ENCODE assay signal across 1 cellular context in the genomic region with DNA sequence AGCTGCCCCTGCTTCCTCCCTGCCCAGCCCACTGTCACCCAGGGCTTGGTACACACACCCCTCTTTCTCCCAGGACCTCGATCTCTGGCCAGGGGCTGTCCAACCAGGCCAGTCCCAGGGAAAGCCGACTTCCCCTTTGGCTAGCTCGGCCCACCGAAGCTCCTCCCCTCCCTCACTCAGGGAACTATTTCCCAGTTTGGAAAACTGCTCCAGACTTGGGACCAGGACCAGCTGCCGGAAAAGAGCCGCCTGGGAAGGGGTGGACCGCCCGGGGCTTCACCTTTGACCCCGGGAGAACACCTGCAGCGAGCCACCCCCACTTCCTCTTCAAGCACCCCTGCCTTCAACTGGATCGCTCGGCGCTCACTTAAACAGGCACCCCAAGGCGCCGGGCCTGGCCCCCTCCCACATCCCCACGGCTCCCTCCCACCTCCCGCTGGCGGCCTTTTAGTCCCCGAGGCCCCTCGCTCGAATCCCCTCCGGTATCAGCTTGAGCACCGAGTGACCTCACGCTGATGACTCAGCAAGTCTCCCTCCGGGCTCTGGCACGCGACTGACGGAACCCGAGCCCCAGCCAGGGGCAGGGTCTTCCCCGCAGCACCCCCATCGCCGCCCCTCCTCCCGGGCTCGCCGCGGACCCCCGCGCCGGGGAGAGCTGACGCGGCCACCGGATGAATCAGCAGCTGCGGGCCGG.
TF ChIP-seq lines count a peak whose summit lies in the region.

No MANE protein-coding gene starts in this region.

TF ChIP-seq in GM12878, 131 proteins besides CTCF, POLR2A, EP300 and RAD21 (continued from another document and continues in another):
- TF ChIP-seq, protein P1, sequence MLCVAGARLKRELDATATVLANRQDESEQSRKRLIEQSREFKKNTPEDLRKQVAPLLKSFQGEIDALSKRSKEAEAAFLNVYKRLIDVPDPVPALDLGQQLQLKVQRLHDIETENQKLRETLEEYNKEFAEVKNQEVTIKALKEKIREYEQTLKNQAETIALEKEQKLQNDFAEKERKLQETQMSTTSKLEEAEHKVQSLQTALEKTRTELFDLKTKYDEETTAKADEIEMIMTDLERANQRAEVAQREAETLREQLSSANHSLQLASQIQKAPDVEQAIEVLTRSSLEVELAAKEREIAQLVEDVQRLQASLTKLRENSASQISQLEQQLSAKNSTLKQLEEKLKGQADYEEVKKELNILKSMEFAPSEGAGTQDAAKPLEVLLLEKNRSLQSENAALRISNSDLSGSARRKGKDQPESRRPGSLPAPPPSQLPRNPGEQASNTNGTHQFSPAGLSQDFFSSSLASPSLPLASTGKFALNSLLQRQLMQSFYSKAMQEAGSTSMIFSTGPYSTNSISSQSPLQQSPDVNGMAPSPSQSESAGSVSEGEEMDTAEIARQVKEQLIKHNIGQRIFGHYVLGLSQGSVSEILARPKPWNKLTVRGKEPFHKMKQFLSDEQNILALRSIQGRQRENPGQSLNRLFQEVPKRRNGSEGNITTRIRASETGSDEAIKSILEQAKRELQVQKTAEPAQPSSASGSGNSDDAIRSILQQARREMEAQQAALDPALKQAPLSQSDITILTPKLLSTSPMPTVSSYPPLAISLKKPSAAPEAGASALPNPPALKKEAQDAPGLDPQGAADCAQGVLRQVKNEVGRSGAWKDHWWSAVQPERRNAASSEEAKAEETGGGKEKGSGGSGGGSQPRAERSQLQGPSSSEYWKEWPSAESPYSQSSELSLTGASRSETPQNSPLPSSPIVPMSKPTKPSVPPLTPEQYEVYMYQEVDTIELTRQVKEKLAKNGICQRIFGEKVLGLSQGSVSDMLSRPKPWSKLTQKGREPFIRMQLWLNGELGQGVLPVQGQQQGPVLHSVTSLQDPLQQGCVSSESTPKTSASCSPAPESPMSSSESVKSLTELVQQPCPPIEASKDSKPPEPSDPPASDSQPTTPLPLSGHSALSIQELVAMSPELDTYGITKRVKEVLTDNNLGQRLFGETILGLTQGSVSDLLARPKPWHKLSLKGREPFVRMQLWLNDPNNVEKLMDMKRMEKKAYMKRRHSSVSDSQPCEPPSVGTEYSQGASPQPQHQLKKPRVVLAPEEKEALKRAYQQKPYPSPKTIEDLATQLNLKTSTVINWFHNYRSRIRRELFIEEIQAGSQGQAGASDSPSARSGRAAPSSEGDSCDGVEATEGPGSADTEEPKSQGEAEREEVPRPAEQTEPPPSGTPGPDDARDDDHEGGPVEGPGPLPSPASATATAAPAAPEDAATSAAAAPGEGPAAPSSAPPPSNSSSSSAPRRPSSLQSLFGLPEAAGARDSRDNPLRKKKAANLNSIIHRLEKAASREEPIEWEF (IDR thresholded peaks at IDR 0.05; ENCODE audit: insufficient replicate concordance, low read depth, low read length), result no peak
- TF ChIP-seq YY1 (IDR thresholded peaks at IDR 0.05; ENCODE audit: low read depth, low read length) (no peak), RFX5 (IDR thresholded peaks at IDR 0.05; ENCODE audit: low read depth, low read length) (no peak), JUND (IDR thresholded peaks at IDR 0.05; ENCODE audit: low read depth, low read length) (no peak), NRF1 (conservative IDR thresholded peaks at IDR 0.05; ENCODE audit: low read depth, low read length) (no peak), BMI1 (IDR thresholded peaks at IDR 0.05; ENCODE audit: borderline replicate concordance) (no peak), CBX3 (IDR thresholded peaks at IDR 0.05; ENCODE audit: borderline replicate concordance, low read depth) (no peak), CBX5 (IDR thresholded peaks at IDR 0.05; ENCODE audit: low read depth) (no peak), POLR2AphosphoS5 (IDR thresholded peaks at IDR 0.05; ENCODE audit: low read length) (no peak), SUZ12 (IDR thresholded peaks at IDR 0.05; ENCODE audit: unreplicated experiment) (no peak), PAX8 (IDR thresholded peaks at IDR 0.05) (no peak), MEF2B (IDR thresholded peaks at IDR 0.05; ENCODE audit: partially characterized antibody, poor library complexity, severe bottlenecking) (no peak), TCF3 (IDR thresholded peaks at IDR 0.05; ENCODE audit: borderline replicate concordance, insufficient read depth, low read depth, low read length) (0 out of 2 replicates have a peak, but pooled peaks have one; percentile 46), HDAC2 (IDR thresholded peaks at IDR 0.05) (no peak), CEBPB (IDR thresholded peaks at IDR 0.05; ENCODE audit: borderline replicate concordance in 1 of 2, low read depth in 2 of 2, low read length in 2 of 2) (no peak), STAT3 (IDR thresholded peaks at IDR 0.05; ENCODE audit: low read depth, low read length) (no peak), ASH2L (IDR thresholded peaks at IDR 0.05; ENCODE audit: borderline replicate concordance, low read depth) (no peak), ZNF274 (IDR thresholded peaks at IDR 0.05; ENCODE audit: insufficient read depth, insufficient read length) (no peak), RBBP5 (conservative IDR thresholded peaks at IDR 0.05) (no peak), ZSCAN29 (IDR thresholded peaks at IDR 0.05) (no peak), CREM (IDR thresholded peaks at IDR 0.05; ENCODE audit: low read depth) (peak; percentile 10; the same call in 1 of the 2 replicates), GATAD2B (conservative IDR thresholded peaks at IDR 0.05; ENCODE audit: low read depth) (no peak), SMC3 (IDR thresholded peaks at IDR 0.05; ENCODE audit: borderline replicate concordance, low read length) (no peak), CHD2 (IDR thresholded peaks at IDR 0.05; ENCODE audit: borderline replicate concordance, low read depth, low read length) (no peak), STAT1 (conservative IDR thresholded peaks at IDR 0.05) (no peak), ZNF207 (IDR thresholded peaks at IDR 0.05; ENCODE audit: borderline replicate concordance) (no peak), PML (IDR thresholded peaks at IDR 0.05; ENCODE audit: low read length) (no peak), ESRRA (IDR thresholded peaks at IDR 0.05; ENCODE audit: low read length) (no peak), NR2F1 (conservative IDR thresholded peaks at IDR 0.05) (peak; percentile 98), YBX1 (IDR thresholded peaks at IDR 0.05) (no peak), RUNX3 (IDR thresholded peaks at IDR 0.05; ENCODE audit: low read length) (no peak), SIN3A (IDR thresholded peaks at IDR 0.05; ENCODE audit: low read depth, low read length) (no peak), PAX5 (IDR thresholded peaks at IDR 0.05; ENCODE audit: borderline replicate concordance, low read depth, low read length) (peak; percentile 46; the same call in 1 of the 2 replicates), FOXM1 (IDR thresholded peaks at IDR 0.05; ENCODE audit: low read depth, low read length) (no peak)
- TF ChIP-seq, protein P2, sequence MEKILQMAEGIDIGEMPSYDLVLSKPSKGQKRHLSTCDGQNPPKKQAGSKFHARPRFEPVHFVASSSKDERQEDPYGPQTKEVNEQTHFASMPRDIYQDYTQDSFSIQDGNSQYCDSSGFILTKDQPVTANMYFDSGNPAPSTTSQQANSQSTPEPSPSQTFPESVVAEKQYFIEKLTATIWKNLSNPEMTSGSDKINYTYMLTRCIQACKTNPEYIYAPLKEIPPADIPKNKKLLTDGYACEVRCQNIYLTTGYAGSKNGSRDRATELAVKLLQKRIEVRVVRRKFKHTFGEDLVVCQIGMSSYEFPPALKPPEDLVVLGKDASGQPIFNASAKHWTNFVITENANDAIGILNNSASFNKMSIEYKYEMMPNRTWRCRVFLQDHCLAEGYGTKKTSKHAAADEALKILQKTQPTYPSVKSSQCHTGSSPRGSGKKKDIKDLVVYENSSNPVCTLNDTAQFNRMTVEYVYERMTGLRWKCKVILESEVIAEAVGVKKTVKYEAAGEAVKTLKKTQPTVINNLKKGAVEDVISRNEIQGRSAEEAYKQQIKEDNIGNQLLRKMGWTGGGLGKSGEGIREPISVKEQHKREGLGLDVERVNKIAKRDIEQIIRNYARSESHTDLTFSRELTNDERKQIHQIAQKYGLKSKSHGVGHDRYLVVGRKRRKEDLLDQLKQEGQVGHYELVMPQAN (conservative IDR thresholded peaks at IDR 0.05), result no peak
- TF ChIP-seq, protein P3, sequence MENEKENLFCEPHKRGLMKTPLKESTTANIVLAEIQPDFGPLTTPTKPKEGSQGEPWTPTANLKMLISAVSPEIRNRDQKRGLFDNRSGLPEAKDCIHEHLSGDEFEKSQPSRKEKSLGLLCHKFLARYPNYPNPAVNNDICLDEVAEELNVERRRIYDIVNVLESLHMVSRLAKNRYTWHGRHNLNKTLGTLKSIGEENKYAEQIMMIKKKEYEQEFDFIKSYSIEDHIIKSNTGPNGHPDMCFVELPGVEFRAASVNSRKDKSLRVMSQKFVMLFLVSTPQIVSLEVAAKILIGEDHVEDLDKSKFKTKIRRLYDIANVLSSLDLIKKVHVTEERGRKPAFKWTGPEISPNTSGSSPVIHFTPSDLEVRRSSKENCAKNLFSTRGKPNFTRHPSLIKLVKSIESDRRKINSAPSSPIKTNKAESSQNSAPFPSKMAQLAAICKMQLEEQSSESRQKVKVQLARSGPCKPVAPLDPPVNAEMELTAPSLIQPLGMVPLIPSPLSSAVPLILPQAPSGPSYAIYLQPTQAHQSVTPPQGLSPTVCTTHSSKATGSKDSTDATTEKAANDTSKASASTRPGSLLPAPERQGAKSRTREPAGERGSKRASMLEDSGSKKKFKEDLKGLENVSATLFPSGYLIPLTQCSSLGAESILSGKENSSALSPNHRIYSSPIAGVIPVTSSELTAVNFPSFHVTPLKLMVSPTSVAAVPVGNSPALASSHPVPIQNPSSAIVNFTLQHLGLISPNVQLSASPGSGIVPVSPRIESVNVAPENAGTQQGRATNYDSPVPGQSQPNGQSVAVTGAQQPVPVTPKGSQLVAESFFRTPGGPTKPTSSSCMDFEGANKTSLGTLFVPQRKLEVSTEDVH (IDR thresholded peaks at IDR 0.05; ENCODE audit: low read depth, partially characterized antibody), result no peak
- TF ChIP-seq, protein P4, sequence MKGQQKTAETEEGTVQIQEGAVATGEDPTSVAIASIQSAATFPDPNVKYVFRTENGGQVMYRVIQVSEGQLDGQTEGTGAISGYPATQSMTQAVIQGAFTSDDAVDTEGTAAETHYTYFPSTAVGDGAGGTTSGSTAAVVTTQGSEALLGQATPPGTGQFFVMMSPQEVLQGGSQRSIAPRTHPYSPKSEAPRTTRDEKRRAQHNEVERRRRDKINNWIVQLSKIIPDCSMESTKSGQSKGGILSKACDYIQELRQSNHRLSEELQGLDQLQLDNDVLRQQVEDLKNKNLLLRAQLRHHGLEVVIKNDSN (IDR thresholded peaks at IDR 0.05; ENCODE audit: borderline replicate concordance, extremely low read length, insufficient read depth, low read depth, low read length), result no peak
- TF ChIP-seq, protein P5, sequence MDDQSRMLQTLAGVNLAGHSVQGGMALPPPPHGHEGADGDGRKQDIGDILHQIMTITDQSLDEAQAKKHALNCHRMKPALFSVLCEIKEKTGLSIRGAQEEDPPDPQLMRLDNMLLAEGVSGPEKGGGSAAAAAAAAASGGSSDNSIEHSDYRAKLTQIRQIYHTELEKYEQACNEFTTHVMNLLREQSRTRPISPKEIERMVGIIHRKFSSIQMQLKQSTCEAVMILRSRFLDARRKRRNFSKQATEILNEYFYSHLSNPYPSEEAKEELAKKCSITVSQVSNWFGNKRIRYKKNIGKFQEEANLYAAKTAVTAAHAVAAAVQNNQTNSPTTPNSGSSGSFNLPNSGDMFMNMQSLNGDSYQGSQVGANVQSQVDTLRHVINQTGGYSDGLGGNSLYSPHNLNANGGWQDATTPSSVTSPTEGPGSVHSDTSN (IDR thresholded peaks at IDR 0.05; ENCODE audit: insufficient replicate concordance, low read depth, low read length), result no peak
- TF ChIP-seq, protein P6, sequence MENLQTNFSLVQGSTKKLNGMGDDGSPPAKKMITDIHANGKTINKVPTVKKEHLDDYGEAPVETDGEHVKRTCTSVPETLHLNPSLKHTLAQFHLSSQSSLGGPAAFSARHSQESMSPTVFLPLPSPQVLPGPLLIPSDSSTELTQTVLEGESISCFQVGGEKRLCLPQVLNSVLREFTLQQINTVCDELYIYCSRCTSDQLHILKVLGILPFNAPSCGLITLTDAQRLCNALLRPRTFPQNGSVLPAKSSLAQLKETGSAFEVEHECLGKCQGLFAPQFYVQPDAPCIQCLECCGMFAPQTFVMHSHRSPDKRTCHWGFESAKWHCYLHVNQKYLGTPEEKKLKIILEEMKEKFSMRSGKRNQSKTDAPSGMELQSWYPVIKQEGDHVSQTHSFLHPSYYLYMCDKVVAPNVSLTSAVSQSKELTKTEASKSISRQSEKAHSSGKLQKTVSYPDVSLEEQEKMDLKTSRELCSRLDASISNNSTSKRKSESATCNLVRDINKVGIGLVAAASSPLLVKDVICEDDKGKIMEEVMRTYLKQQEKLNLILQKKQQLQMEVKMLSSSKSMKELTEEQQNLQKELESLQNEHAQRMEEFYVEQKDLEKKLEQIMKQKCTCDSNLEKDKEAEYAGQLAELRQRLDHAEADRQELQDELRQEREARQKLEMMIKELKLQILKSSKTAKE (IDR thresholded peaks at IDR 0.05; ENCODE audit: low read depth, poor library complexity, severe bottlenecking), result no peak
- TF ChIP-seq, protein P7, sequence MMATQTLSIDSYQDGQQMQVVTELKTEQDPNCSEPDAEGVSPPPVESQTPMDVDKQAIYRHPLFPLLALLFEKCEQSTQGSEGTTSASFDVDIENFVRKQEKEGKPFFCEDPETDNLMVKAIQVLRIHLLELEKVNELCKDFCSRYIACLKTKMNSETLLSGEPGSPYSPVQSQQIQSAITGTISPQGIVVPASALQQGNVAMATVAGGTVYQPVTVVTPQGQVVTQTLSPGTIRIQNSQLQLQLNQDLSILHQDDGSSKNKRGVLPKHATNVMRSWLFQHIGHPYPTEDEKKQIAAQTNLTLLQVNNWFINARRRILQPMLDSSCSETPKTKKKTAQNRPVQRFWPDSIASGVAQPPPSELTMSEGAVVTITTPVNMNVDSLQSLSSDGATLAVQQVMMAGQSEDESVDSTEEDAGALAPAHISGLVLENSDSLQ (IDR thresholded peaks at IDR 0.05), result no peak
- TF ChIP-seq, protein P8, sequence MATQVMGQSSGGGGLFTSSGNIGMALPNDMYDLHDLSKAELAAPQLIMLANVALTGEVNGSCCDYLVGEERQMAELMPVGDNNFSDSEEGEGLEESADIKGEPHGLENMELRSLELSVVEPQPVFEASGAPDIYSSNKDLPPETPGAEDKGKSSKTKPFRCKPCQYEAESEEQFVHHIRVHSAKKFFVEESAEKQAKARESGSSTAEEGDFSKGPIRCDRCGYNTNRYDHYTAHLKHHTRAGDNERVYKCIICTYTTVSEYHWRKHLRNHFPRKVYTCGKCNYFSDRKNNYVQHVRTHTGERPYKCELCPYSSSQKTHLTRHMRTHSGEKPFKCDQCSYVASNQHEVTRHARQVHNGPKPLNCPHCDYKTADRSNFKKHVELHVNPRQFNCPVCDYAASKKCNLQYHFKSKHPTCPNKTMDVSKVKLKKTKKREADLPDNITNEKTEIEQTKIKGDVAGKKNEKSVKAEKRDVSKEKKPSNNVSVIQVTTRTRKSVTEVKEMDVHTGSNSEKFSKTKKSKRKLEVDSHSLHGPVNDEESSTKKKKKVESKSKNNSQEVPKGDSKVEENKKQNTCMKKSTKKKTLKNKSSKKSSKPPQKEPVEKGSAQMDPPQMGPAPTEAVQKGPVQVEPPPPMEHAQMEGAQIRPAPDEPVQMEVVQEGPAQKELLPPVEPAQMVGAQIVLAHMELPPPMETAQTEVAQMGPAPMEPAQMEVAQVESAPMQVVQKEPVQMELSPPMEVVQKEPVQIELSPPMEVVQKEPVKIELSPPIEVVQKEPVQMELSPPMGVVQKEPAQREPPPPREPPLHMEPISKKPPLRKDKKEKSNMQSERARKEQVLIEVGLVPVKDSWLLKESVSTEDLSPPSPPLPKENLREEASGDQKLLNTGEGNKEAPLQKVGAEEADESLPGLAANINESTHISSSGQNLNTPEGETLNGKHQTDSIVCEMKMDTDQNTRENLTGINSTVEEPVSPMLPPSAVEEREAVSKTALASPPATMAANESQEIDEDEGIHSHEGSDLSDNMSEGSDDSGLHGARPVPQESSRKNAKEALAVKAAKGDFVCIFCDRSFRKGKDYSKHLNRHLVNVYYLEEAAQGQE (IDR thresholded peaks at IDR 0.05; ENCODE audit: low read depth, low read length), result no peak
